ENCODE assay signal across 11 cellular contexts in genomic region chrX:100995469-100995868, GRCh38. TPM values are rescaled to one million over a fixed set of nuclear protein-coding genes. Genes with fewer than 3 reads are reported as not detected.
A peak's percentile ranks its signal among the peaks of the same experiment; 100 is the strongest.
DNase-seq lines count a peak whose midpoint lies in the region; ATAC-seq, FAIRE-seq and TF ChIP-seq lines count a peak whose summit lies in the region.
"Had no signal": no experiment of that assay in that cellular context is flagged by ENCODE, and none has a peak within 500 bp of the region (broad histone marks: within the 10 kb centered on the region; RNA-seq: fewer than 3 reads in every experiment).

No MANE protein-coding gene starts in this region.

- H2AFZ ChIP-seq in PC-3 (ENCODE audit: low read length), result no peak overlapping the region
- no peak overlapping the region for H2AFZ ChIP-seq in endothelial cell of umbilical vein (ENCODE audit: low read depth, low read length)
- H2AFZ ChIP-seq: neural progenitor cell had no signal

- ATAC-seq in PC-3 (no peak), GM19328 (IDR thresholded peaks at IDR 0.05; ENCODE audit: unreplicated experiment) (no peak)

- intact Hi-C loops in PC-3 (cut with micrococcal nuclease) (loop anchor here (10.0 kb wide), 1 partner anchor 101 kb away; no protein-coding TSS in a partner anchor), endothelial cell of umbilical vein (cut with micrococcal nuclease) (loop anchor here (2.0 kb wide), 1 partner anchor 23 kb away; no protein-coding TSS in a partner anchor)

- H3K9ac ChIP-seq in PC-3 (ENCODE audit: low read length) (no peak overlapping the region), endothelial cell of umbilical vein (replicated peaks; ENCODE audit: extremely low read depth, insufficient read depth, low read length) (no peak overlapping the region)
- H3K9ac ChIP-seq: neural progenitor cell had no signal

- BruUV-seq in PC-3 (replicated peaks; lab: Mats Ljungman, UMichigan) (no TSS peak), endothelial cell of umbilical vein (replicated peaks; lab: Mats Ljungman, UMichigan) (no TSS peak)

- FAIRE-seq in endothelial cell of umbilical vein (lab: Jason Lieb, UNC), result peak; percentile 78
- FAIRE-seq: endometrium had no signal

- H3K36me3 ChIP-seq in PC-3 (ENCODE audit: low read depth, low read length) (peaks cover 29% of the 10 kb centered on the region), endothelial cell of umbilical vein (ENCODE audit: control insufficient read depth in 2 of 2, extremely low read depth in 1 of 2, insufficient read depth in 2 of 2, low read length in 2 of 2) (peaks cover 0 to 3% of the 10 kb centered on the region in 2 experiments)
- H3K36me3 ChIP-seq: neural progenitor cell had no signal

- H3K27me3 ChIP-seq in PC-3 (ENCODE audit: low read length) (no peaks in the 10 kb centered on the region), endothelial cell of umbilical vein (ENCODE audit: control insufficient read depth in 2 of 2, insufficient read depth in 2 of 2, low read length in 2 of 2) (no peaks in the 10 kb centered on the region)
- H3K27me3 ChIP-seq: neural progenitor cell had no signal

- H3K9me3 ChIP-seq in PC-3 (ENCODE audit: low read length) (no peaks in the 10 kb centered on the region), endothelial cell of umbilical vein (replicated peaks; ENCODE audit: control insufficient read depth, insufficient read depth, low read length) (no peaks in the 10 kb centered on the region)

- H3K4me1 ChIP-seq in PC-3 (ENCODE audit: insufficient read depth, low read length) (peaks cover 21% of the 10 kb centered on the region), endothelial cell of umbilical vein (ENCODE audit: control insufficient read depth, extremely low read depth, insufficient read depth, low read length) (peaks cover 20% of the 10 kb centered on the region)
- H3K4me1 ChIP-seq: neural progenitor cell had no signal

- dilution Hi-C loops in endothelial cell of umbilical vein (cut with MboI; ENCODE audit: extremely low pct_ligation_motif_present, low sequenced_read_pairs), result no loop called here

- CTCF ChIA-PET in PC-3 (lab: Charles Lee) (no interaction called here), endothelial cell of umbilical vein (lab: Charles Lee) (no interaction called here)

- no peaks in the 10 kb centered on the region for H3K9me2 ChIP-seq in PC-3 (replicated peaks; ENCODE audit: low read length)

- H3K27ac ChIP-seq in PC-3 (ENCODE audit: low read length) (peak overlapping the region; percentile 58), endothelial cell of umbilical vein (ENCODE audit: insufficient read depth, low read depth, low read length) (peak overlapping the region; percentile 4)
- H3K27ac ChIP-seq: neural progenitor cell had no signal

- H3K4me3 ChIP-seq in PC-3 (ENCODE audit: low read length) (no peak overlapping the region), endothelial cell of umbilical vein (replicated peaks in 1 of 3; ENCODE audit: insufficient read depth in 1 of 3, low read depth in 1 of 3, low read length in 3 of 3) (no peak overlapping the region), skeletal muscle cell (ENCODE audit: low read depth, low read length) (no peak overlapping the region)
- H3K4me3 ChIP-seq: neural progenitor cell had no signal

- no peaks in the 10 kb centered on the region for H4K20me1 ChIP-seq in PC-3 (ENCODE audit: low read length)
- no peaks in the 10 kb centered on the region for H4K20me1 ChIP-seq in endothelial cell of umbilical vein (replicated peaks; ENCODE audit: control insufficient read depth, extremely low read depth, insufficient read depth, low read length)

- no peaks in the 10 kb centered on the region for H3K9me1 ChIP-seq in endothelial cell of umbilical vein (replicated peaks; ENCODE audit: control insufficient read depth, extremely low read depth, insufficient read depth, low read length)

- no peaks in the 10 kb centered on the region for H3F3A ChIP-seq in PC-3 (ENCODE audit: low read length, unreplicated experiment)

- H3K79me2 ChIP-seq in PC-3 (ENCODE audit: low read length), result no peaks in the 10 kb centered on the region
- H3K79me2 ChIP-seq in endothelial cell of umbilical vein (ENCODE audit: control insufficient read depth, insufficient read depth, low read length), result no peaks in the 10 kb centered on the region

- DNase-seq in GM03348 (ENCODE audit: low spot score) (peak; percentile 58), PC-3 (peak; percentile 41), endothelial cell of umbilical vein (ENCODE audit: low read depth, low spot score) (peak; percentile 37), skeletal muscle cell (ENCODE audit: low read depth) (peak; percentile 70), NCI-H1930 (lab: John Stamatoyannopoulos, UW) (no peak), NCI-H1436 treated with DMSO at 0.1 percent for 48 hours (lab: John Stamatoyannopoulos, UW) (no peak)
- DNase-seq: NCI-H510A had no signal

- H3K4me2 ChIP-seq in PC-3 (ENCODE audit: low read length) (no peak overlapping the region), endothelial cell of umbilical vein (ENCODE audit: insufficient read depth, low read length) (no peak overlapping the region)
- H3K4me2 ChIP-seq: neural progenitor cell had no signal

- POLR2A ChIA-PET in PC-3 (lab: Charles Lee; ENCODE audit: unreplicated experiment) (no interaction called here), endothelial cell of umbilical vein (lab: Charles Lee) (no interaction called here)

- TF ChIP-seq CTCF in PC-3 (conservative IDR thresholded peaks at IDR 0.05; ENCODE audit: low read depth, low read length) (no peak), endothelial cell of umbilical vein (IDR thresholded peaks at IDR 0.05; ENCODE audit: extremely low read depth in 1 of 2, insufficient read depth in 1 of 2, low read depth in 1 of 2, low read length in 2 of 2) (no peak)

- TF ChIP-seq POLR2A in endothelial cell of umbilical vein (IDR thresholded peaks at IDR 0.05; ENCODE audit: low read depth, low read length), result no peak

TF ChIP-seq in endothelial cell of umbilical vein, 7 proteins besides CTCF, POLR2A, EP300 and RAD21:
- no peak for TF ChIP-seq GATA2 (IDR thresholded peaks at IDR 0.05; ENCODE audit: insufficient read depth, insufficient read length, low read depth, low read length)
- TF ChIP-seq MYC (IDR thresholded peaks at IDR 0.05; ENCODE audit: low read depth, low read length), result no peak
- TF ChIP-seq POLR2AphosphoS5 (IDR thresholded peaks at IDR 0.05; ENCODE audit: insufficient read depth, low read depth, low read length), result no peak
- no peak for TF ChIP-seq JUN (IDR thresholded peaks at IDR 0.05; ENCODE audit: borderline replicate concordance, insufficient read depth, insufficient read length, low read depth)
- TF ChIP-seq FOS (IDR thresholded peaks at IDR 0.05; ENCODE audit: borderline replicate concordance, insufficient read depth, low read length), result peak; percentile 21

RNA-seq across cellular contexts. Expression of gene ARL13A, which starts 26.0 kb away (rescaled TPM):
- total RNA-seq in PC-3 (2014; rRNA removed), result not detected in 2 replicates
- not detected in 2 replicates for total RNA-seq in endothelial cell of umbilical vein
- not detected in 2 replicates for polyA plus RNA-seq in endothelial cell of umbilical vein
- polyA plus RNA-seq in endothelial cell of umbilical vein (2011; cell fraction: cytosol; rRNA removed), result not detected in 2 replicates
- polyA plus RNA-seq in endothelial cell of umbilical vein (2011; cell fraction: nucleus; rRNA removed), result not detected in 2 replicates
- polyA plus RNA-seq in endothelial cell of umbilical vein (2012), result 0.15 and 0.18 TPM in 2 replicates
- not detected in 2 replicates for polyA minus RNA-seq in endothelial cell of umbilical vein
- polyA minus RNA-seq in endothelial cell of umbilical vein (2011; cell fraction: cytosol; rRNA and poly(A)+ RNA removed), result not detected
- not detected in 2 replicates for polyA minus RNA-seq in endothelial cell of umbilical vein (2011; cell fraction: nucleus; rRNA and poly(A)+ RNA removed)
- total RNA-seq: temporal lobe had no signal

RNA-seq across cellular contexts. Expression of gene TRMT2B, which starts 56.4 kb away (rescaled TPM):
- 22.7 and 23.4 TPM in 2 replicates for total RNA-seq in PC-3 (2014; rRNA removed)
- 21.3 and 22.9 TPM in 2 replicates for total RNA-seq in endothelial cell of umbilical vein
- polyA plus RNA-seq in endothelial cell of umbilical vein, result 15.8 and 18.3 TPM in 2 replicates
- 16.3 and 16.6 TPM in 2 replicates for polyA plus RNA-seq in endothelial cell of umbilical vein (2011; cell fraction: cytosol; rRNA removed)
- 28.5 and 32.5 TPM in 2 replicates for polyA plus RNA-seq in endothelial cell of umbilical vein (2011; cell fraction: nucleus; rRNA removed)
- polyA plus RNA-seq in endothelial cell of umbilical vein (2012), result 16.3 and 19.1 TPM in 2 replicates
- 33.5 and 34.2 TPM in 2 replicates for polyA minus RNA-seq in endothelial cell of umbilical vein
- 13.9 TPM for polyA minus RNA-seq in endothelial cell of umbilical vein (2011; cell fraction: cytosol; rRNA and poly(A)+ RNA removed)
- 16.5 and 34.3 TPM in 2 replicates for polyA minus RNA-seq in endothelial cell of umbilical vein (2011; cell fraction: nucleus; rRNA and poly(A)+ RNA removed)

Comparison
In these comparisons a context has a peak if more than half of its experiments do, and no peak if none do; other contexts are left out.
1. DNase-seq: peak in GM03348 (single experiment), PC-3 (single experiment), endothelial cell of umbilical vein (single experiment) and skeletal muscle cell (single experiment); none in NCI-H1930 (0 of 2) and NCI-H1436 treated with DMSO at 0.1 percent for 48 hours (single experiment).